8 cellular contexts compared by ENCODE assay signal in the genomic region with DNA sequence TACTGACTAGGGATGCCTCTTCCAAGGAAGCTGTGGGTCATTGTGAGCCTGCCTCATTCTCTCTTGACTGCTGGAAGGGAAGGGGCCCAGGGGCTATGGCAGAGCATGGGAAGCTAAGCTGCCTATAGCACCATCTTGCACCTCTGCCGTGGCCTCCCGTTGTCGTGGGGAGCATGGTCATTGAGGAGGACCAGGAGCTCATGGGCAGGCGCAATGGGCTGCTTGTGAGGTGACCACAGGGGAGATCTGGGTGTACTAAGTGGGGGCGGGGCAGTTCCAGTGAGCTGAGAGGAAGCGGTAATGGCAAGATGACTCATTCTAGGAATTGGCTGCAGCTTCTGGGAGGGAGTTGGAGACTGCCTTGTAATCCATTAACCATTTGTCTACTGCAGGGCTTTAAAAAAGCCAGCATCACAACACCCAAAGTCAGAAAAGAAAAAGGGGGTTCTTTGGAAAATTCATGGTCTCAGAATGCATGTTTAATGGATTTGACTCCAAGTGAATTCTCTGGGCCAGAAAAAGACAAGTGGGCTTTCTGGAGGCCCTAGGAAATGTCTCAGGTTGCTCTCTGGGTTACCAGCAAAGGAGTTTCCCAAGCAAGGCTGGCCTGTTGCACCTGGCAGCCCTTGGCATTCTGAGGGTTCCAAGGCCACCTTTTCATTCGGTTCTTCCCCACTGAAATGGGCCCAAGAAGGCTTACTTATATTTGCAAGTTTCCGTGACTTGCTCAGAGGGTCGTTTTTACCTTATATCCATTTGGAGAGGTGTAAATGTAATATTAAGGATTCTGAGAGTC.
DNase-seq lines count a peak whose midpoint lies in the region; ATAC-seq and TF ChIP-seq lines count a peak whose summit lies in the region.

No MANE protein-coding gene starts in this region.

- no peaks in the 10 kb centered on the region for H3K9me3 ChIP-seq in muscle layer of duodenum (ENCODE audit: control insufficient read depth in 1 of 2, low read length in 2 of 2)

- no peaks in the 10 kb centered on the region for H3K36me3 ChIP-seq in muscle layer of duodenum (ENCODE audit: control insufficient read depth in 1 of 2, insufficient read depth in 2 of 2, low read length in 2 of 2)

- peak overlapping the region; percentile 69 to 79 for H3K4me3 ChIP-seq in muscle layer of duodenum (ENCODE audit: low read depth in 1 of 2, low read length in 2 of 2)

- H3K27ac ChIP-seq in muscle layer of duodenum (ENCODE audit: low read length): peak overlapping the region; percentile 76

- H3K4me1 ChIP-seq in muscle layer of duodenum (ENCODE audit: control insufficient read depth in 1 of 2, insufficient read depth in 2 of 2, low read length in 2 of 2): peaks cover 41% of the 10 kb centered on the region in 2 donors

- no peaks in the 10 kb centered on the region for H3K27me3 ChIP-seq in muscle layer of duodenum (ENCODE audit: low read depth, low read length)

- DNase-seq in C1 segment of cervical spinal cord (lab: John Stamatoyannopoulos, UW) (peak in 11 of 14 donors; percentile 17 to 88 (median 36)), GM19238 (ENCODE audit: insufficient read length, low spot score) (peak; percentile 56), NCI-H446 (lab: John Stamatoyannopoulos, UW) (peak; percentile 65 to 72), activated T-cell treated with anti-CD3 and anti-CD28 coated beads for 24 hours (ENCODE audit: low read depth) (peak; percentile 41), erythroblast (lab: John Stamatoyannopoulos, UW) (peak; percentile 27 to 76), stromal cell of bone marrow (ENCODE audit: low read depth) (peak; percentile 95)

- no peak for TF ChIP-seq POLR2A in erythroblast (IDR thresholded peaks at IDR 0.05; ENCODE audit: low read length)

- no peak for ATAC-seq in HG03025 (IDR thresholded peaks at IDR 0.05; ENCODE audit: low FRiP score, unreplicated experiment)

Comparison
In these comparisons a context has a peak if more than half of its experiments do, and no peak if none do; other contexts are left out.
1. DNase-seq: peak in every context shown above with its lines; median percentile 95 in stromal cell of bone marrow; 68 in NCI-H446; 56 in GM19238; 52 in erythroblast; 41 in activated T-cell treated with anti-CD3 and anti-CD28 coated beads for 24 hours; 36 in C1 segment of cervical spinal cord.